1 cellular context compared by ENCODE assay signal in genomic region chr19:898663-899062, GRCh38.
A peak's percentile ranks its signal among the peaks of the same experiment; 100 is the strongest.
TF ChIP-seq lines count a peak whose summit lies in the region.

No MANE protein-coding gene starts in this region.

TF ChIP-seq in GM12878, 131 proteins besides CTCF, POLR2A, EP300 and RAD21:
- no peak for TF ChIP-seq ZNF384 (IDR thresholded peaks at IDR 0.05; ENCODE audit: borderline replicate concordance, low read depth, low read length)
- TF ChIP-seq ZZZ3 (IDR thresholded peaks at IDR 0.05; ENCODE audit: control insufficient read depth, insufficient read length, low read depth), result no peak
- TF ChIP-seq TCF12 (IDR thresholded peaks at IDR 0.05; ENCODE audit: low read depth, low read length), result 0 out of 2 replicates have a peak, but pooled peaks have one; percentile 30
- no peak for TF ChIP-seq SUPT20H (IDR thresholded peaks at IDR 0.05; ENCODE audit: borderline replicate concordance, control insufficient read depth, low read depth, low read length)
- peak; percentile 95 for TF ChIP-seq BMI1 (IDR thresholded peaks at IDR 0.05; ENCODE audit: borderline replicate concordance)
- no peak for TF ChIP-seq RB1 (IDR thresholded peaks at IDR 0.05; ENCODE audit: borderline replicate concordance)
- TF ChIP-seq MXI1 (IDR thresholded peaks at IDR 0.05; ENCODE audit: low read depth, low read length), result peak; percentile 50; the same call in 1 of the 2 replicates
- TF ChIP-seq RFX5 (IDR thresholded peaks at IDR 0.05; ENCODE audit: low read depth, low read length), result peak; percentile 73
- no peak for TF ChIP-seq NFIC (IDR thresholded peaks at IDR 0.05; ENCODE audit: low read depth, low read length)
